10 cellular contexts compared by ENCODE assay signal in genomic region chr6:37007340-37008043, GRCh38. TPM values are rescaled to one million over a fixed set of nuclear protein-coding genes. Genes with fewer than 3 reads are reported as not detected.
A peak's percentile ranks its signal among the peaks of the same experiment; 100 is the strongest.
DNase-seq lines count a peak whose midpoint lies in the region; ATAC-seq, FAIRE-seq and TF ChIP-seq lines count a peak whose summit lies in the region.
"Had no signal": no experiment of that assay in that cellular context is flagged by ENCODE, and none has a peak within 500 bp of the region (broad histone marks: within the 10 kb centered on the region; RNA-seq: fewer than 3 reads in every experiment).

No MANE protein-coding gene starts in this region.

- ATAC-seq in activated B cell treated with CpG ODN at 0.5 μM for 24 hours (ENCODE audit: low read depth) = peak; percentile 53
- ATAC-seq in memory B cell (ENCODE audit: low read depth) = peak; percentile 62

- H3K23me2 ChIP-seq in H9 (ENCODE audit: insufficient read length, low read depth, low read length, poor library complexity, severe bottlenecking) = no peaks in the 10 kb centered on the region

- no peak overlapping the region for H2BK5ac ChIP-seq in H9 (ENCODE audit: insufficient read length, low read length)

- no peaks in the 10 kb centered on the region for H3K9me3 ChIP-seq in DOHH2 (ENCODE audit: control insufficient read depth, insufficient read depth, low read length)
- no peaks in the 10 kb centered on the region for H3K9me3 ChIP-seq in BE2C
- no peaks in the 10 kb centered on the region for H3K9me3 ChIP-seq in H9 (ENCODE audit: control insufficient read depth, low read depth, low read length)

- no peak overlapping the region for H3K4ac ChIP-seq in H9 (ENCODE audit: low read depth, low read length)

- no peak overlapping the region for H3K9ac ChIP-seq in H9 (ENCODE audit: extremely low read depth, insufficient read length, low read length)

- peak overlapping the region; percentile 22 for H3K27ac Mint-ChIP-seq in HFFc6
- H3K27ac Mint-ChIP-seq in activated B cell treated with CpG ODN at 0.5 μM for 24 hours = peak overlapping the region; percentile 92
- H3K27ac Mint-ChIP-seq in memory B cell = peak overlapping the region; percentile 77
- H3K27ac Mint-ChIP-seq in H9 = no peak overlapping the region

- H3K36me3 ChIP-seq in DOHH2 (ENCODE audit: control insufficient read depth, low read length) (no peaks in the 10 kb centered on the region), BE2C (no peaks in the 10 kb centered on the region)

- H3K27me3 Mint-ChIP-seq in HFFc6 (ENCODE audit: insufficient read depth) (no peaks in the 10 kb centered on the region; the same call in 1 of the 2 replicates), activated B cell treated with CpG ODN at 0.5 μM for 24 hours (no peaks in the 10 kb centered on the region), memory B cell (no peaks in the 10 kb centered on the region), H9 (ENCODE audit: low read depth) (no peaks in the 10 kb centered on the region)

- H4K8ac ChIP-seq in H9 (replicated peaks; ENCODE audit: insufficient read length, low read depth, low read length) = no peak overlapping the region

- peak overlapping the region; percentile 76 for H3K4me3 ChIP-seq in DOHH2 (ENCODE audit: low read length)
- H3K4me3 ChIP-seq in BE2C (ENCODE audit: low read depth, low read length) = no peak overlapping the region

- POLR2A ChIA-PET in activated B cell treated with CpG ODN at 0.5 μM for 24 hours (lab: Charles Lee) = interaction anchor here (0.5 to 8.5 kb wide), 29 partner anchors 8 to 411 kb away, joined by 3 to 209 read pairs (median 4); partner anchors contain the start of genes C6orf89, CDKN1A, MTCH1 and PIM1

- no peaks in the 10 kb centered on the region for H3K79me2 ChIP-seq in DOHH2 (ENCODE audit: control insufficient read depth, low read length)
- no peaks in the 10 kb centered on the region for H3K79me2 ChIP-seq in H9 (ENCODE audit: insufficient read depth, low read length)

- intact Hi-C loops in activated B cell treated with CpG ODN at 0.5 μM for 24 hours (cut with micrococcal nuclease) = loop anchor here (1.0 to 10.0 kb wide), 6 partner anchors 11 to 810 kb away; partner anchors contain the start of genes C6orf89, CMTR1, KCTD20 and PXT1

- no peaks in the 10 kb centered on the region for H3K9me2 ChIP-seq in DOHH2 (replicated peaks; ENCODE audit: control insufficient read depth, low read length)

- H3K4me2 ChIP-seq in DOHH2 (ENCODE audit: low read length) (peak overlapping the region; percentile 76), H9 (ENCODE audit: insufficient read depth, insufficient read length, low read length) (no peak overlapping the region)

- H3K27me3 ChIP-seq in DOHH2 (ENCODE audit: control insufficient read depth, low read length) (no peaks in the 10 kb centered on the region), BE2C (no peaks in the 10 kb centered on the region), H9 (ENCODE audit: insufficient read depth, low read length) (no peaks in the 10 kb centered on the region)

- H3K14ac ChIP-seq in H9 (ENCODE audit: insufficient read depth, low read length) = no peak overlapping the region

- H3K9me3 Mint-ChIP-seq in HFFc6 (0 out of 2 replicates have a peak, but pooled peaks cover 5% of the 10 kb centered on the region), activated B cell treated with CpG ODN at 0.5 μM for 24 hours (no peaks in the 10 kb centered on the region), memory B cell (no peaks in the 10 kb centered on the region), H9 (peaks cover 0 to 4% of the 10 kb centered on the region in 2 experiments; a peak in 2 of 5 replicates)

- no peak overlapping the region for H2AFZ ChIP-seq in H9 (ENCODE audit: low read length)

- H4K5ac ChIP-seq in H9 (ENCODE audit: insufficient read length, low read depth, low read length) = no peak overlapping the region

- H3F3A ChIP-seq in DOHH2 (ENCODE audit: control insufficient read depth, insufficient read depth) = no peaks in the 10 kb centered on the region; the same call in none of the 2 replicates

- H3K23ac ChIP-seq in H9 (ENCODE audit: insufficient read length, low read depth, low read length) = no peak overlapping the region

- no peak overlapping the region for H2AK5ac ChIP-seq in H9 (ENCODE audit: insufficient read length, low read length)

- no CpG with 5 or more reads among the region's 12 CpGs for WGBS in H9 (ENCODE audit: extremely low coverage, insufficient read length, low lambda C conversion rate)

- H3K79me1 ChIP-seq in H9 (ENCODE audit: insufficient read depth, low read depth, low read length, poor library complexity, severe bottlenecking) = no peaks in the 10 kb centered on the region

- no peak overlapping the region for H2BK120ac ChIP-seq in H9 (ENCODE audit: low read depth, low read length, poor library complexity, severe bottlenecking)

- no peak overlapping the region for H3K56ac ChIP-seq in H9 (ENCODE audit: insufficient read length, low read depth, low read length)

- no peak overlapping the region for H2BK20ac ChIP-seq in H9 (ENCODE audit: low read depth, low read length, poor library complexity, severe bottlenecking)

- FAIRE-seq in frontal cortex (lab: Jason Lieb, UNC) = no peak

- peak overlapping the region; percentile 42 for H3K27ac ChIP-seq in DOHH2 (ENCODE audit: low read depth, low read length)
- H3K27ac ChIP-seq in H9 (ENCODE audit: insufficient read length, low read depth, low read length) = no peak overlapping the region

- H4K20me1 ChIP-seq in DOHH2 (ENCODE audit: control insufficient read depth, insufficient read depth, low read depth, low read length) (no peaks in the 10 kb centered on the region), H9 (ENCODE audit: control insufficient read depth, insufficient read depth, insufficient read length) (no peaks in the 10 kb centered on the region)

- H3K4me3 Mint-ChIP-seq in HFFc6 = no peak overlapping the region
- H3K4me3 Mint-ChIP-seq in activated B cell treated with CpG ODN at 0.5 μM for 24 hours = peak overlapping the region; percentile 100
- peak overlapping the region; percentile 99 for H3K4me3 Mint-ChIP-seq in memory B cell
- H3K4me3 Mint-ChIP-seq in H9 = no peak overlapping the region

- no peak for TF ChIP-seq CTCF in DOHH2 (IDR thresholded peaks at IDR 0.05; ENCODE audit: low read depth, low read length, poor library complexity, severe bottlenecking)
- TF ChIP-seq CTCF in HFFc6 (IDR thresholded peaks at IDR 0.05) = no peak
- no peak for TF ChIP-seq CTCF in activated B cell treated with CpG ODN at 0.5 μM for 24 hours (IDR thresholded peaks at IDR 0.05)
- TF ChIP-seq CTCF in BE2C (IDR thresholded peaks at IDR 0.05; ENCODE audit: low read depth, low read length) = no peak
- TF ChIP-seq CTCF in H9 (conservative IDR thresholded peaks at IDR 0.05) = no peak

- H2BK12ac ChIP-seq in H9 (ENCODE audit: insufficient read length, low read depth, low read length) = no peak overlapping the region

- DNase-seq in HFFc6 (no peak), activated B cell treated with CpG ODN at 0.5 μM for 24 hours (peak; percentile 48), memory B cell (ENCODE audit: low spot score in 2 of 2) (peak; percentile 47 to 54), BE2C (no peak), frontal cortex (ENCODE audit: low spot score in 2 of 2) (no peak), H9 (no peak)
- no peak for DNase-seq in activated naive CD4-positive, alpha-beta T cell treated with Interleukin-2 at 50 U/mL for 16 hours
- DNase-seq: NCI-H82 had no signal

- CTCF ChIA-PET in activated B cell treated with CpG ODN at 0.5 μM for 24 hours (lab: Charles Lee) = interaction anchor here (1.0 to 4.6 kb wide), 9 partner anchors 11 to 202 kb away, joined by 3 to 74 read pairs (median 6); partner anchors contain the start of genes MTCH1 and PPIL1

- H3K4me1 Mint-ChIP-seq in HFFc6 (ENCODE audit: low read depth) (peaks cover 27% of the 10 kb centered on the region), activated B cell treated with CpG ODN at 0.5 μM for 24 hours (peaks cover 87% of the 10 kb centered on the region), memory B cell (peaks cover 41% of the 10 kb centered on the region), H9 (no peaks in the 10 kb centered on the region)

- no peak overlapping the region for H3T11ph ChIP-seq in H9 (ENCODE audit: low read length)

- H3K18ac ChIP-seq in H9 (ENCODE audit: insufficient read length, low read depth, low read length) = no peak overlapping the region

- H3K36me3 Mint-ChIP-seq in HFFc6 (ENCODE audit: low read depth) = no peaks in the 10 kb centered on the region
- H3K36me3 Mint-ChIP-seq in activated B cell treated with CpG ODN at 0.5 μM for 24 hours (ENCODE audit: low read depth) = peaks cover 66% of the 10 kb centered on the region
- H3K36me3 Mint-ChIP-seq in memory B cell = peaks cover 31% of the 10 kb centered on the region
- H3K36me3 Mint-ChIP-seq in H9 (ENCODE audit: insufficient read depth in 1 of 3, low read depth in 3 of 3) = no peaks in the 10 kb centered on the region

- H3K4me1 ChIP-seq in DOHH2 (ENCODE audit: control insufficient read depth, low read length) (peaks cover 54% of the 10 kb centered on the region), BE2C (no peaks in the 10 kb centered on the region; the same call in 1 of the 2 replicates), H9 (ENCODE audit: insufficient read depth, low read length) (no peaks in the 10 kb centered on the region)

- no peak overlapping the region for H4K91ac ChIP-seq in H9 (ENCODE audit: insufficient read length, low read depth, low read length)

- H2BK15ac ChIP-seq in H9 (ENCODE audit: low read depth, low read length) = no peak overlapping the region

RNA-seq across cellular contexts. Expression of gene FGD2, which starts 2.0 kb away (rescaled TPM):
- total RNA-seq in HFFc6 (2021; fragmentation: NEBNext Ultra II Directional; extraction: Animal tissue kit (Norgen Biotek cat#: 25700)) = not detected
- total RNA-seq in activated B cell treated with CpG ODN at 0.5 μM for 24 hours = 362 and 435 TPM in 2 replicates
- not detected for polyA plus RNA-seq in BE2C (2012; ENCODE audit: insufficient read depth, insufficient read length, low read depth)
- 0.82 TPM for total RNA-seq in frontal cortex
- total RNA-seq in H9 (2021) = 0.09 and 0.13 TPM in 2 replicates
- total RNA-seq: myocyte had no signal

RNA-seq across cellular contexts. Expression of gene MTCH1, which starts 21.5 kb away (rescaled TPM):
- 100 to 1,000 TPM; 263 to 301 (median 281) TPM for total RNA-seq in HFFc6 (2021; fragmentation: NEBNext Ultra II Directional; extraction: Animal tissue kit (Norgen Biotek cat#: 25700))
- total RNA-seq in activated B cell treated with CpG ODN at 0.5 μM for 24 hours (128 and 133 TPM in 2 replicates), frontal cortex (152 TPM), H9 (2021) (200 and 205 TPM in 2 replicates)
- polyA plus RNA-seq in BE2C (2012; ENCODE audit: insufficient read depth, insufficient read length, low read depth) = 205 TPM

RNA-seq across cellular contexts. Expression of gene PI16, which starts 53.0 kb away (rescaled TPM):
- total RNA-seq in HFFc6 (2021; fragmentation: NEBNext Ultra II Directional; extraction: Animal tissue kit (Norgen Biotek cat#: 25700)) = not detected
- total RNA-seq in activated B cell treated with CpG ODN at 0.5 μM for 24 hours (0.10 and 0.78 TPM in 2 replicates), frontal cortex (under 0.01 TPM), H9 (2021) (not detected in 2 replicates)
- polyA plus RNA-seq in BE2C (2012; ENCODE audit: insufficient read depth, insufficient read length, low read depth) = not detected
- total RNA-seq: myocyte had no signal

Comparison
In these comparisons a context has a peak if more than half of its experiments do, and no peak if none do; other contexts are left out.
1. DNase-seq: peak in activated B cell treated with CpG ODN at 0.5 μM for 24 hours (single experiment) and memory B cell (2 of 2); none in HFFc6 (single experiment), BE2C (single experiment), frontal cortex (0 of 2), activated naive CD4-positive, alpha-beta T cell treated with Interleukin-2 at 50 U/mL for 16 hours (single experiment) and H9 (single experiment).
2. H3K27ac Mint-ChIP-seq: peak in HFFc6 (single experiment), activated B cell treated with CpG ODN at 0.5 μM for 24 hours (single experiment) and memory B cell (single experiment); none in H9 (0 of 3).
3. H3K4me3 Mint-ChIP-seq: peak in activated B cell treated with CpG ODN at 0.5 μM for 24 hours (single experiment) and memory B cell (single experiment); none in HFFc6 (single experiment) and H9 (0 of 2).
4. RNA of gene FGD2, which starts 2.0 kb away (total RNA-seq): 362 to 435 TPM in activated B cell treated with CpG ODN at 0.5 μM for 24 hours; 0.82 TPM in frontal cortex (single experiment), 0.09 to 0.13 TPM in H9 and not detected in HFFc6; every median in the first group is over 100 times any median in the second.